8 cellular contexts compared by ENCODE assay signal in genomic region chr7:74203157-74203556, GRCh38. TPM values are rescaled to one million over a fixed set of nuclear protein-coding genes. Genes with fewer than 3 reads are reported as not detected.
DNase-seq lines count a peak whose midpoint lies in the region; ATAC-seq, FAIRE-seq and TF ChIP-seq lines count a peak whose summit lies in the region.

No MANE protein-coding gene starts in this region.

- H3K4me2 ChIP-seq in IMR-90 (ENCODE audit: low read depth, low read length) (no peak overlapping the region), keratinocyte (ENCODE audit: control insufficient read depth, extremely low read depth, insufficient read depth, low read depth, low read length) (no peak overlapping the region)

- WGBS in IMR-90 (ENCODE audit: extremely low coverage in 2 of 2, insufficient read length in 1 of 2), 2 experiments: no CpG with 5 or more reads among the region's 10 CpGs

- H3K9me1 ChIP-seq in IMR-90 (ENCODE audit: insufficient read depth, low read length) (no peaks in the 10 kb centered on the region), keratinocyte (ENCODE audit: control insufficient read depth, extremely low read depth, insufficient read depth, low read length) (no peaks in the 10 kb centered on the region)

- no peak overlapping the region for H3K4ac ChIP-seq in IMR-90 (ENCODE audit: low read depth, low read length)

- peak; percentile 55 for TF ChIP-seq RAD21 in IMR-90 (IDR thresholded peaks at IDR 0.05; ENCODE audit: low read length)

- H2AFZ ChIP-seq in IMR-90 (replicated peaks; ENCODE audit: low read length, poor library complexity) (no peak overlapping the region), keratinocyte (ENCODE audit: control insufficient read depth, low read length) (no peak overlapping the region)

- no peaks in the 10 kb centered on the region for H3K4me1 ChIP-seq in IMR-90 (ENCODE audit: control insufficient read depth, insufficient read depth, low read length)
- H3K4me1 ChIP-seq in keratinocyte (ENCODE audit: control insufficient read depth, extremely low read depth, insufficient read depth, low read length): peaks cover 4% of the 10 kb centered on the region

- H3K56ac ChIP-seq in IMR-90 (ENCODE audit: extremely low read depth, insufficient read depth, low read length): no peak overlapping the region

- no peak overlapping the region for H3K14ac ChIP-seq in IMR-90 (replicated peaks; ENCODE audit: low read depth, low read length)

- H4K20me1 ChIP-seq in IMR-90 (ENCODE audit: insufficient read depth, low read length) (0 out of 2 replicates have a peak, but pooled peaks cover 3% of the 10 kb centered on the region), keratinocyte (ENCODE audit: control insufficient read depth, extremely low read depth, insufficient read depth, low read length) (no peaks in the 10 kb centered on the region)

- H3K36me3 ChIP-seq in IMR-90 (ENCODE audit: control insufficient read depth, insufficient read depth, low read length): peaks cover 4% of the 10 kb centered on the region; the same call in 1 of the 2 replicates
- peaks cover 0 to under 1% of the 10 kb centered on the region in 2 experiments for H3K36me3 ChIP-seq in keratinocyte (ENCODE audit: control insufficient read depth in 2 of 2, extremely low read depth in 1 of 2, insufficient read depth in 2 of 2, low read length in 2 of 2)

- FAIRE-seq in keratinocyte (lab: Jason Lieb, UNC): no peak

- BruUV-seq in IMR-90 (replicated peaks; lab: Mats Ljungman, UMichigan): no TSS peak

- peak; percentile 42 for ATAC-seq in IMR-90 (ENCODE audit: low read depth)
- no peak for ATAC-seq in HG02885 (IDR thresholded peaks at IDR 0.05; ENCODE audit: poor library complexity, unreplicated experiment)
- ATAC-seq in GM21447 (IDR thresholded peaks at IDR 0.05; ENCODE audit: unreplicated experiment): no peak
- ATAC-seq in GM19463 (IDR thresholded peaks at IDR 0.05; ENCODE audit: unreplicated experiment): no peak
- no peak for ATAC-seq in HG03095 (IDR thresholded peaks at IDR 0.05; ENCODE audit: unreplicated experiment)

- no peak overlapping the region for H4K5ac ChIP-seq in IMR-90 (ENCODE audit: low read depth, low read length)

- H2BK15ac ChIP-seq in IMR-90 (ENCODE audit: low read depth, low read length): no peak overlapping the region

- no peak overlapping the region for H3K18ac ChIP-seq in IMR-90 (ENCODE audit: low read depth, low read length)

- no peak for TF ChIP-seq POLR2A in IMR-90 (IDR thresholded peaks at IDR 0.05; ENCODE audit: low read depth, low read length)

- CTCF ChIA-PET in IMR-90 (lab: Yijun Ruan, JAX): interaction anchor here (0.6 to 1.1 kb wide), 4 partner anchors 89 to 305 kb away, joined by 3 to 5 read pairs (median 4); no protein-coding TSS in a partner anchor

- H3K9me3 ChIP-seq in IMR-90 (ENCODE audit: control insufficient read depth, insufficient read depth, low read length) (no peaks in the 10 kb centered on the region), keratinocyte (ENCODE audit: control insufficient read depth, low read depth, low read length) (no peaks in the 10 kb centered on the region)

- in situ Hi-C loops in Caki2 (cut with HindIII; ENCODE audit: low pct_unique_long_range_greater_than_20kb, low sequenced_read_pairs) (no loop called here), IMR-90 (cut with MboI; ENCODE audit: low sequenced_read_pairs) (loop anchor here (10.0 to 25.0 kb wide), 2 partner anchors 338 to 359 kb away; partner anchors contain the start of gene TMEM270)

- no peak overlapping the region for H2BK20ac ChIP-seq in IMR-90 (ENCODE audit: low read depth, low read length)

- H2BK120ac ChIP-seq in IMR-90 (ENCODE audit: low read depth, low read length): no peak overlapping the region

- dilution Hi-C loops in IMR-90 (cut with HindIII; ENCODE audit: low sequenced_read_pairs, unreplicated experiment) (no loop called here), keratinocyte (cut with MboI; ENCODE audit: extremely low pct_ligation_motif_present, low sequenced_read_pairs) (no loop called here)

- H4K91ac ChIP-seq in IMR-90 (ENCODE audit: insufficient read depth, low read depth, low read length): no peak overlapping the region

- H3K79me2 ChIP-seq in keratinocyte (ENCODE audit: control insufficient read depth, insufficient read depth, low read length): no peaks in the 10 kb centered on the region

- H3K27me3 ChIP-seq in IMR-90 (ENCODE audit: control insufficient read depth, insufficient read depth, low read length) (no peaks in the 10 kb centered on the region), keratinocyte (ENCODE audit: control insufficient read depth, extremely low read depth, insufficient read depth, low read length) (no peaks in the 10 kb centered on the region)

- H4K8ac ChIP-seq in IMR-90 (ENCODE audit: low read depth in 2 of 2, low read length in 2 of 2): no peak overlapping the region

- H3K79me1 ChIP-seq in IMR-90 (ENCODE audit: low read depth in 1 of 2, low read length in 2 of 2): peaks cover 0 to 3% of the 10 kb centered on the region in 2 experiments; a peak in 1 of 4 replicates

- DNase-seq in Caki2 (ENCODE audit: low read depth) (peak; percentile 25), IMR-90 (peak; percentile 57), keratinocyte (ENCODE audit: low read depth, low spot score) (no peak)

- intact Hi-C loops in IMR-90 (cut with micrococcal nuclease): loop anchor here (1.0 kb wide), 2 partner anchors 135 to 337 kb away; no protein-coding TSS in a partner anchor

- H3K4me3 ChIP-seq in IMR-90 (ENCODE audit: insufficient read depth, low read depth, low read length) (no peak overlapping the region), WI38 (ENCODE audit: low read depth, low read length) (no peak overlapping the region), keratinocyte (ENCODE audit: control insufficient read depth in 2 of 3, extremely low read depth in 1 of 3, insufficient read depth in 2 of 3, low read depth in 1 of 3, low read length in 3 of 3) (no peak overlapping the region)

- H3K9ac ChIP-seq in IMR-90 (ENCODE audit: low read depth, low read length) (no peak overlapping the region), keratinocyte (ENCODE audit: control insufficient read depth, extremely low read depth, insufficient read depth, low read length) (no peak overlapping the region)

- no peak overlapping the region for H2AK5ac ChIP-seq in IMR-90 (ENCODE audit: low read depth, low read length)

- H3K27ac ChIP-seq in IMR-90 (ENCODE audit: insufficient read depth, low read length) (no peak overlapping the region), keratinocyte (ENCODE audit: control insufficient read depth, insufficient read depth, low read length) (no peak overlapping the region)

- H2BK5ac ChIP-seq in IMR-90 (ENCODE audit: low read depth, low read length, poor library complexity, severe bottlenecking): no peak overlapping the region

- POLR2A ChIA-PET in IMR-90 (lab: Charles Lee; ENCODE audit: unreplicated experiment): no interaction called here

- H2AK9ac ChIP-seq in IMR-90 (replicated peaks; ENCODE audit: low read depth, low read length, poor library complexity): no peak overlapping the region

- no peak overlapping the region for H3K23ac ChIP-seq in IMR-90 (ENCODE audit: low read depth, low read length)

- peak; percentile 60 for TF ChIP-seq CTCF in IMR-90 (conservative IDR thresholded peaks at IDR 0.05; ENCODE audit: low read depth, low read length)
- peak; percentile 16; the same call in 1 of the 2 replicates for TF ChIP-seq CTCF in WI38 (IDR thresholded peaks at IDR 0.05; ENCODE audit: low read depth, low read length)
- peak; percentile 37 to 54 (median 48) for TF ChIP-seq CTCF in keratinocyte (optimal IDR thresholded peaks at IDR 0.05 in 1 of 3, IDR thresholded peaks at IDR 0.05 in 1 of 3, conservative IDR thresholded peaks at IDR 0.05 in 1 of 3; ENCODE audit: extremely low read depth in 1 of 3, insufficient read depth in 2 of 3, low read length in 3 of 3)

RNA-seq across cellular contexts. Expression of gene LAT2, which starts 6.6 kb away (rescaled TPM):
- 0.84 and 5.4 TPM in 2 replicates for total RNA-seq in Caki2 (2014; rRNA removed; shearing (Covaris generic); ENCODE audit: low replicate concordance)
- under 0.01 and 0.36 TPM in 2 replicates for total RNA-seq in IMR-90 (2012; rRNA removed)
- polyA plus RNA-seq in IMR-90 (2012; rRNA removed) (0.50 and 0.77 TPM in 2 replicates), keratinocyte (0.49 to 0.82 TPM (median 0.63 TPM) in 3 replicates)
- polyA plus RNA-seq in IMR-90 (2012; cell fraction: cytosol; rRNA removed): 0.41 and 0.60 TPM in 2 replicates
- polyA plus RNA-seq in IMR-90 (2012; cell fraction: nucleus; rRNA removed; ENCODE audit: low replicate concordance): 3.3 and 4.1 TPM in 2 replicates
- 1.1 TPM for polyA plus RNA-seq in keratinocyte (2011; ENCODE audit: low read depth)
- 0.33 and 0.39 TPM in 2 replicates for polyA plus RNA-seq in keratinocyte (2011; cell fraction: cytosol; rRNA removed)
- polyA plus RNA-seq in keratinocyte (2011; cell fraction: nucleus; rRNA removed): 3.9 TPM in 2 replicates
- 0.61 and 2.0 TPM in 2 replicates for polyA plus RNA-seq in keratinocyte (2012; ENCODE audit: low replicate concordance)
- 0.16 to 1.8 TPM (median 1.4 TPM) in 3 replicates for polyA minus RNA-seq in keratinocyte
- not detected for polyA minus RNA-seq in keratinocyte (2011; cell fraction: cytosol; rRNA and poly(A)+ RNA removed)
- polyA minus RNA-seq in keratinocyte (2011; cell fraction: nucleus; rRNA and poly(A)+ RNA removed): 1.5 and 2.6 TPM in 2 replicates

RNA-seq across cellular contexts. Expression of gene EIF4H, which starts 29.0 kb away (rescaled TPM):
- 341 and 380 TPM in 2 replicates for total RNA-seq in Caki2 (2014; rRNA removed; shearing (Covaris generic); ENCODE audit: low replicate concordance)
- 241 and 269 TPM in 2 replicates for total RNA-seq in IMR-90 (2012; rRNA removed)
- 292 and 321 TPM in 2 replicates for polyA plus RNA-seq in IMR-90 (2012; rRNA removed)
- 244 and 296 TPM in 2 replicates for polyA plus RNA-seq in IMR-90 (2012; cell fraction: cytosol; rRNA removed)
- 160 and 211 TPM in 2 replicates for polyA plus RNA-seq in IMR-90 (2012; cell fraction: nucleus; rRNA removed; ENCODE audit: low replicate concordance)
- 286 to 340 TPM (median 339 TPM) in 3 replicates for polyA plus RNA-seq in keratinocyte
- polyA plus RNA-seq in keratinocyte (2011; ENCODE audit: low read depth): 371 TPM
- polyA plus RNA-seq in keratinocyte (2011; cell fraction: cytosol; rRNA removed): 261 and 298 TPM in 2 replicates
- polyA plus RNA-seq in keratinocyte (2011; cell fraction: nucleus; rRNA removed): 252 and 253 TPM in 2 replicates
- 242 and 328 TPM in 2 replicates for polyA plus RNA-seq in keratinocyte (2012; ENCODE audit: low replicate concordance)
- 206 to 254 TPM (median 244 TPM) in 3 replicates for polyA minus RNA-seq in keratinocyte
- polyA minus RNA-seq in keratinocyte (2011; cell fraction: cytosol; rRNA and poly(A)+ RNA removed): 254 TPM
- 113 and 156 TPM in 2 replicates for polyA minus RNA-seq in keratinocyte (2011; cell fraction: nucleus; rRNA and poly(A)+ RNA removed)

RNA-seq across cellular contexts. Expression of gene RFC2, which starts 51.0 kb away (rescaled TPM):
- 50.5 and 52.0 TPM in 2 replicates for total RNA-seq in Caki2 (2014; rRNA removed; shearing (Covaris generic); ENCODE audit: low replicate concordance)
- total RNA-seq in IMR-90 (2012; rRNA removed): 33.9 and 37.8 TPM in 2 replicates
- polyA plus RNA-seq in IMR-90 (2012; rRNA removed): 23.2 and 25.2 TPM in 2 replicates
- 11.9 and 31.1 TPM in 2 replicates for polyA plus RNA-seq in IMR-90 (2012; cell fraction: cytosol; rRNA removed)
- 4.2 and 7.5 TPM in 2 replicates for polyA plus RNA-seq in IMR-90 (2012; cell fraction: nucleus; rRNA removed; ENCODE audit: low replicate concordance)
- polyA plus RNA-seq in keratinocyte: 14.5 to 24.9 TPM (median 24.7 TPM) in 3 replicates
- polyA plus RNA-seq in keratinocyte (2011; ENCODE audit: low read depth): 12.6 TPM
- polyA plus RNA-seq in keratinocyte (2011; cell fraction: cytosol; rRNA removed): 15.3 and 16.2 TPM in 2 replicates
- polyA plus RNA-seq in keratinocyte (2011; cell fraction: nucleus; rRNA removed): 10.3 and 11.2 TPM in 2 replicates
- polyA plus RNA-seq in keratinocyte (2012; ENCODE audit: low replicate concordance): 8.9 and 30.6 TPM in 2 replicates
- 18.9 to 38.2 TPM (median 29.1 TPM) in 3 replicates for polyA minus RNA-seq in keratinocyte
- 11.1 TPM for polyA minus RNA-seq in keratinocyte (2011; cell fraction: cytosol; rRNA and poly(A)+ RNA removed)
- polyA minus RNA-seq in keratinocyte (2011; cell fraction: nucleus; rRNA and poly(A)+ RNA removed): 4.7 and 8.5 TPM in 2 replicates
